ENCODE assay signal across 33 cellular contexts in genomic region chr1:116112388-116113140, GRCh38. TPM values are rescaled to one million over a fixed set of nuclear protein-coding genes. Genes with fewer than 3 reads are reported as not detected.
DNase-seq lines count a peak whose midpoint lies in the region; ATAC-seq and TF ChIP-seq lines count a peak whose summit lies in the region.
"Had no signal": no experiment of that assay in that cellular context is flagged by ENCODE, and none has a peak within 500 bp of the region (broad histone marks: within the 10 kb centered on the region; RNA-seq: fewer than 3 reads in every experiment).

No MANE protein-coding gene starts in this region.

- H3K27ac Mint-ChIP-seq in osteocyte (ENCODE audit: unreplicated experiment), result no peak overlapping the region
- H3K27ac Mint-ChIP-seq: activated B cell treated with CpG ODN at 0.5 μM for 24 hours; activated CD4-positive, alpha-beta T cell treated with anti-CD3 and anti-CD28 coated beads, Interleukin-2, amount 10 ng/mL, durations not matched to agents 7 days and 5 days; activated naive CD4-positive, alpha-beta T cell treated with anti-CD3 and anti-CD28 coated beads, Interleukin-2, amount 50 U/mL, for 72 hours; immature natural killer cell had no signal

- no peak overlapping the region for H3K4me2 ChIP-seq in mesenchymal stem cell (ENCODE audit: low read length, poor library complexity, severe bottlenecking)

- H3K36me3 Mint-ChIP-seq in osteocyte (ENCODE audit: unreplicated experiment), result no peaks in the 10 kb centered on the region
- H3K36me3 Mint-ChIP-seq: activated naive CD4-positive, alpha-beta T cell treated with anti-CD3 and anti-CD28 coated beads, Interleukin-2, amount 50 U/mL, for 72 hours; immature natural killer cell had no signal

- no peak for TF ChIP-seq CTCF in osteocyte (IDR thresholded peaks at IDR 0.05)

- H3K9me3 ChIP-seq in esophagus (ENCODE audit: control insufficient read depth in 2 of 2, insufficient read depth in 1 of 2, low read depth in 1 of 2, low read length in 1 of 2) (no peaks in the 10 kb centered on the region), mesenchymal stem cell (ENCODE audit: control insufficient read depth, low read length) (no peaks in the 10 kb centered on the region)
- H3K9me3 ChIP-seq: gastroesophageal sphincter, neutrophil, sigmoid colon, tibial nerve had no signal

- no peak overlapping the region for H2BK120ac ChIP-seq in mesenchymal stem cell (ENCODE audit: low read depth, low read length)

- no peak overlapping the region for H2BK12ac ChIP-seq in mesenchymal stem cell (ENCODE audit: low read length in 2 of 2)

- H3K36me3 ChIP-seq in esophagus (ENCODE audit: control insufficient read depth in 2 of 2, insufficient read depth in 2 of 2, low read length in 1 of 2), result no peaks in the 10 kb centered on the region
- no peaks in the 10 kb centered on the region for H3K36me3 ChIP-seq in mesenchymal stem cell (ENCODE audit: control insufficient read depth in 1 of 2, insufficient read depth in 2 of 2, low read depth in 1 of 2, low read length in 2 of 2)
- H3K36me3 ChIP-seq: gastroesophageal sphincter, neutrophil, sigmoid colon, tibial nerve had no signal

- H3K23ac ChIP-seq in mesenchymal stem cell (ENCODE audit: low read length in 2 of 2), result no peak overlapping the region

- H2AFZ ChIP-seq in mesenchymal stem cell (ENCODE audit: low read depth, low read length), result no peak overlapping the region

- peak overlapping the region; percentile 19 for H2AK5ac ChIP-seq in mesenchymal stem cell (ENCODE audit: low read length, severe bottlenecking)

- DNase-seq in SKM-1 (lab: John Stamatoyannopoulos, UW; ENCODE audit: unreplicated experiment) (peak; percentile 10), SKM-1 treated with dmso at 0.1 percent for 144 hours (lab: John Stamatoyannopoulos, UW; ENCODE audit: unreplicated experiment) (no peak), mesenchymal stem cell (no peak), osteocyte (ENCODE audit: extremely low spot score, unreplicated experiment) (no peak), T1000 (lab: John Stamatoyannopoulos, UW) (no peak), NCI-H2081 treated with DMSO at 0.1 percent for 48 hours (lab: John Stamatoyannopoulos, UW) (no peak)
- DNase-seq: activated B cell treated with CpG ODN at 0.5 μM for 24 hours; activated CD4-positive, alpha-beta T cell treated with anti-CD3 and anti-CD28 coated beads, Interleukin-2, amount 10 ng/mL, durations not matched to agents 7 days and 5 days; activated effector memory CD4-positive, alpha-beta T cell treated with Interleukin-2 at 50 U/mL for 16 hours; activated T-cell treated with anti-CD3 and anti-CD28 coated beads, Interleukin-2, amount 50 U/mL, for 1 hour; amygdala; DND-41; GF-D8; hypothalamus; immature natural killer cell; NCI-H1092; NCI-H187; NCI-H2171 treated with DMSO at 0.1 percent for 48 hours; NCI-H510A; Right ventricle myocardium superior; sigmoid colon; stimulated activated CD4-positive, alpha-beta T cell treated with anti-CD3 and anti-CD28 coated beads, Interleukin-4, amount 100 ng/mL, for 24 hours had no signal

- H3K4me1 ChIP-seq in esophagus (ENCODE audit: control insufficient read depth in 2 of 2, insufficient read depth in 2 of 2, low read length in 1 of 2), result peaks cover 0 to 8% of the 10 kb centered on the region in 2 donors
- peaks cover 17% of the 10 kb centered on the region for H3K4me1 ChIP-seq in mesenchymal stem cell (ENCODE audit: control insufficient read depth, insufficient read depth, low read depth, low read length)
- H3K4me1 ChIP-seq: gastroesophageal sphincter, sigmoid colon, tibial nerve had no signal

- 67 to 79% methylated on average over 4 of the region's 4 CpGs for WGBS in esophagus, 2 donors
- WGBS in mesenchymal stem cell, result 95% methylated on average over 4 of the region's 4 CpGs

- H3K18ac ChIP-seq in mesenchymal stem cell (ENCODE audit: low read depth in 1 of 2, low read length in 2 of 2), result no peak overlapping the region

- no peak overlapping the region for H3K9ac ChIP-seq in mesenchymal stem cell (ENCODE audit: low read length)

- peak overlapping the region; percentile 88 to 93 for H3K27ac ChIP-seq in esophagus (ENCODE audit: low read depth in 2 of 2, low read length in 1 of 2)
- H3K27ac ChIP-seq in mesenchymal stem cell (ENCODE audit: low read length, poor library complexity, severe bottlenecking), result no peak overlapping the region
- H3K27ac ChIP-seq: 22Rv1, gastroesophageal sphincter, neutrophil, sigmoid colon, tibial nerve had no signal

- no peaks in the 10 kb centered on the region for H3K9me3 Mint-ChIP-seq in osteocyte (ENCODE audit: unreplicated experiment)
- H3K9me3 Mint-ChIP-seq: activated B cell treated with CpG ODN at 0.5 μM for 24 hours; activated CD4-positive, alpha-beta T cell treated with anti-CD3 and anti-CD28 coated beads, Interleukin-2, amount 10 ng/mL, durations not matched to agents 7 days and 5 days; activated naive CD4-positive, alpha-beta T cell treated with anti-CD3 and anti-CD28 coated beads, Interleukin-2, amount 50 U/mL, for 72 hours; immature natural killer cell had no signal

- no peaks in the 10 kb centered on the region for H3K27me3 ChIP-seq in esophagus (ENCODE audit: control insufficient read depth in 1 of 2, insufficient read depth in 2 of 2, low read length in 2 of 2)
- no peaks in the 10 kb centered on the region for H3K27me3 ChIP-seq in mesenchymal stem cell (ENCODE audit: control insufficient read depth in 1 of 2, insufficient read depth in 1 of 2, low read length in 2 of 2)
- H3K27me3 ChIP-seq: gastroesophageal sphincter, neutrophil, sigmoid colon, tibial nerve had no signal

- ATAC-seq in HG02678 (IDR thresholded peaks at IDR 0.05; ENCODE audit: unreplicated experiment), result no peak
- ATAC-seq: activated naive CD4-positive, alpha-beta T cell treated with anti-CD3 and anti-CD28 coated beads, Interleukin-2, amount 50 U/mL, for 72 hours; gastroesophageal sphincter; HCT116 had no signal

- no peak overlapping the region for H3K4ac ChIP-seq in mesenchymal stem cell (ENCODE audit: low read depth in 1 of 2, low read length in 2 of 2)

- H3K4me3 ChIP-seq in esophagus (ENCODE audit: low read depth in 1 of 2, low read length in 2 of 2) (peak overlapping the region in 1 of 2 donors; percentile 33), mesenchymal stem cell (ENCODE audit: insufficient read depth in 1 of 2, low read depth in 1 of 2, low read length in 2 of 2) (no peak overlapping the region)
- H3K4me3 ChIP-seq: gastroesophageal sphincter, sigmoid colon, tibial nerve had no signal

- no peak overlapping the region for H4K91ac ChIP-seq in mesenchymal stem cell (ENCODE audit: low read length)

- peaks cover 23% of the 10 kb centered on the region for H3K27me3 Mint-ChIP-seq in osteocyte (ENCODE audit: unreplicated experiment)

- H4K8ac ChIP-seq in mesenchymal stem cell (ENCODE audit: low read length), result no peak overlapping the region

- H2BK15ac ChIP-seq in mesenchymal stem cell (ENCODE audit: low read depth, poor library complexity, severe bottlenecking), result no peak overlapping the region

- no peak overlapping the region for H2BK5ac ChIP-seq in mesenchymal stem cell (ENCODE audit: low read depth, low read length, poor library complexity, severe bottlenecking)

- H3K4me3 Mint-ChIP-seq in osteocyte (ENCODE audit: unreplicated experiment), result no peak overlapping the region
- H3K4me3 Mint-ChIP-seq: activated B cell treated with CpG ODN at 0.5 μM for 24 hours; activated CD4-positive, alpha-beta T cell treated with anti-CD3 and anti-CD28 coated beads, Interleukin-2, amount 10 ng/mL, durations not matched to agents 7 days and 5 days; immature natural killer cell had no signal

- no peaks in the 10 kb centered on the region for H3K79me1 ChIP-seq in mesenchymal stem cell (replicated peaks; ENCODE audit: low read length, poor library complexity, severe bottlenecking)

- H3K4me1 Mint-ChIP-seq in osteocyte (ENCODE audit: unreplicated experiment), result peaks cover 3% of the 10 kb centered on the region
- H3K4me1 Mint-ChIP-seq: activated CD4-positive, alpha-beta T cell treated with anti-CD3 and anti-CD28 coated beads, Interleukin-2, amount 10 ng/mL, durations not matched to agents 7 days and 5 days; immature natural killer cell had no signal

- H3K14ac ChIP-seq in mesenchymal stem cell (ENCODE audit: low read length in 2 of 2), result no peak overlapping the region

RNA-seq across cellular contexts. Expression of gene MAB21L3, which starts 1.4 kb away (rescaled TPM):
- 1 to 10 TPM; 2.8 to 7.8 TPM for polyA plus RNA-seq in esophagus
- not detected for polyA plus RNA-seq in mesenchymal stem cell (2013, experiment 1 of 2)
- 0.01 TPM for polyA plus RNA-seq in mesenchymal stem cell (2013, experiment 2 of 2)
- total RNA-seq in osteocyte, result not detected in 2 replicates
- total RNA-seq: activated B cell treated with CpG ODN at 0.5 μM for 24 hours; activated CD4-positive, alpha-beta T cell treated with anti-CD3 and anti-CD28 coated beads, Interleukin-2, amount 10 ng/mL, durations not matched to agents 7 days and 5 days; activated CD8-positive, alpha-beta memory T cell treated with anti-CD3 and anti-CD28 coated beads for 36 hours; activated naive CD4-positive, alpha-beta T cell treated with anti-CD3 and anti-CD28 coated beads, Interleukin-2, amount 50 U/mL, for 72 hours; OCI-LY7; posterior vena cava; Right ventricle myocardium superior had no signal
- polyA plus RNA-seq: immature natural killer cell had no signal
